In the genomic region with DNA sequence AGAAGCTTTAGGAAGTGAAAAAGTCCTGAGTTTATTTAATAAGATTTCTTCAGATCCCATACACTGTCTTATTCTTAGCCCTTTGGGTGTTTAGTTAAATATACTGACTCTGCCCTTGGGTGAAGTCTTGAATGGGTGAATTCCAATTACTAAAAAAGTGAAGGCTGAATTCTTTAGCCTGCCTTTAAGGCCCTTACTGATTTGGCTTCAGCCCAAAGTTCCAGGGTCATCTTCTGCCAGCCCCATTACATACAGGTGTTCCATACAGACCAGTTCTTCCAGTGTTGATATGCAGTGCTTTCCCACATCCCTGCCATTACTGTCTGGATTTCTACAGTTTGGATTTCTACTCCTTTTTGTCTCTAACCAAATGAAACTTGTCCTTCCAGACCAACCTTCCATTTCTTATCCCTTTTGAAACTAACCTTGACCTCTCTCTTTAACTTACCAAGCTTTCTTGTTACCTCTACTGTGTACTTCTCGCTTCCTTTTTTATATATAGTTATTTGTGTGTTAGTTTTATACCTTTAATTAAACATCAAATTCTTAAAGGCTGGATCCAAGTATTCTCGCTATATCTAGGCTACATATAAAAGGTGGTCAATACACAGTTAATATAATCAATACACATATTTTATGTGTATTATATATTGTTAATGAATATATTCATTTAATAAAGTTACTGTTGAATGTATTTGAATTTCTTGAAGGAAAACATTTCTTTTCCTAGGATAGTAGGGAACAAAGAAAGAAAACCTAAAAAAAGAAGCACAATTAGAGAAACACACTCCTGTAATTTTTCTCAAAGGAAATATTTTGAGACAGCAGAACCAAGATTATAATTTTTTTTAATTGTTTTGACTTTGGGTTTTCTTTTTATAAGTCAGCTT, we compare ENCODE assay signal across 8 cellular contexts. TPM values are rescaled to one million over a fixed set of nuclear protein-coding genes. Genes with fewer than 3 reads are reported as not detected.
DNase-seq lines count a peak whose midpoint lies in the region; ATAC-seq and TF ChIP-seq lines count a peak whose summit lies in the region.

No MANE protein-coding gene starts in this region.

- POLR2A ChIA-PET in activated CD4-positive, alpha-beta memory T cell treated with anti-CD3 and anti-CD28 coated beads for 36 hours (lab: Charles Lee): interaction anchor here (1.6 to 9.2 kb wide), 6 partner anchors 12 to 85 kb away, joined by 3 to 109 read pairs (median 10); partner anchors contain the start of gene MBNL1

- peak overlapping the region in 5 of 11 experiments; percentile 8 to 43 (median 32); a peak in 5 of 22 replicates for H3K9ac ChIP-seq in BLaER1 treated with 17β-estradiol and CSF1 and Interleukin-3, amounts not matched to agents 10 nM and 100 nM

- H3K9me3 Mint-ChIP-seq in activated CD4-positive, alpha-beta memory T cell treated with anti-CD3 and anti-CD28 coated beads for 36 hours: no peaks in the 10 kb centered on the region

- no peak for TF ChIP-seq CTCF in lower lobe of right lung (IDR thresholded peaks at IDR 0.05)

- peak overlapping the region; percentile 72 for H3K27ac Mint-ChIP-seq in activated CD4-positive, alpha-beta memory T cell treated with anti-CD3 and anti-CD28 coated beads for 36 hours

- peak; percentile 28 for ATAC-seq in GM19463 (IDR thresholded peaks at IDR 0.05; ENCODE audit: unreplicated experiment)
- ATAC-seq in lower lobe of right lung: peak in 1 of 2 donors; percentile 43
- no peak for ATAC-seq in HG03280 (IDR thresholded peaks at IDR 0.05; ENCODE audit: unreplicated experiment)
- no peak for ATAC-seq in GM21515 (IDR thresholded peaks at IDR 0.05; ENCODE audit: unreplicated experiment)

- peaks cover 6% of the 10 kb centered on the region for H3K36me3 Mint-ChIP-seq in activated CD4-positive, alpha-beta memory T cell treated with anti-CD3 and anti-CD28 coated beads for 36 hours

- H3K4me3 Mint-ChIP-seq in activated CD4-positive, alpha-beta memory T cell treated with anti-CD3 and anti-CD28 coated beads for 36 hours: peak overlapping the region; percentile 56

- CTCF ChIA-PET in activated CD4-positive, alpha-beta memory T cell treated with anti-CD3 and anti-CD28 coated beads for 36 hours (lab: Charles Lee): interaction anchor here (0.7 to 1.7 kb wide), 7 partner anchors 8 to 212 kb away, joined by 3 to 4 read pairs (median 3); partner anchors contain the start of gene MBNL1

- intact Hi-C loops in activated CD4-positive, alpha-beta memory T cell treated with anti-CD3 and anti-CD28 coated beads for 36 hours (cut with micrococcal nuclease): loop anchor here (2.0 kb wide), 2 partner anchors 13 to 15 kb away; no protein-coding TSS in a partner anchor
- intact Hi-C loops in lower lobe of right lung (cut with DNase I): no loop called here

- H3K27me3 Mint-ChIP-seq in activated CD4-positive, alpha-beta memory T cell treated with anti-CD3 and anti-CD28 coated beads for 36 hours: no peaks in the 10 kb centered on the region

- H3K4me1 ChIP-seq in BLaER1 treated with 17β-estradiol and CSF1 and Interleukin-3, amounts not matched to agents 10 nM and 100 nM: peaks cover 35 to 76% (median 55%) of the 10 kb centered on the region in 10 experiments
- H3K4me1 ChIP-seq in lower lobe of right lung: peaks cover 87% of the 10 kb centered on the region

- H4K20me1 ChIP-seq in BLaER1 treated with 17β-estradiol and CSF1 and Interleukin-3, amounts not matched to agents 10 nM and 100 nM: peaks cover 58 to 94% (median 88%) of the 10 kb centered on the region in 11 experiments; a peak in 21 of 22 replicates

- peak overlapping the region in 1 of 10 experiments; percentile 39; a peak in 1 of 20 replicates for H3K4me3 ChIP-seq in BLaER1 treated with 17β-estradiol and CSF1 and Interleukin-3, amounts not matched to agents 10 nM and 100 nM
- H3K4me3 ChIP-seq in lower lobe of right lung: no peak overlapping the region

- H3K27me3 ChIP-seq in BLaER1 treated with 17β-estradiol and CSF1 and Interleukin-3, amounts not matched to agents 10 nM and 100 nM: no peaks in the 10 kb centered on the region
- H3K27me3 ChIP-seq in lower lobe of right lung (ENCODE audit: low read depth): no peaks in the 10 kb centered on the region

- peak overlapping the region; percentile 1 to 55 (median 34); a peak in 17 of 22 replicates for H3K27ac ChIP-seq in BLaER1 treated with 17β-estradiol and CSF1 and Interleukin-3, amounts not matched to agents 10 nM and 100 nM
- peak overlapping the region; percentile 9 for H3K27ac ChIP-seq in lower lobe of right lung

- peaks cover 0 to 21% (median 0%) of the 10 kb centered on the region in 11 experiments; a peak in 6 of 22 replicates for H3K36me3 ChIP-seq in BLaER1 treated with 17β-estradiol and CSF1 and Interleukin-3, amounts not matched to agents 10 nM and 100 nM
- no peaks in the 10 kb centered on the region for H3K36me3 ChIP-seq in lower lobe of right lung

- H3K4me1 Mint-ChIP-seq in activated CD4-positive, alpha-beta memory T cell treated with anti-CD3 and anti-CD28 coated beads for 36 hours (ENCODE audit: low read depth): peaks cover 76% of the 10 kb centered on the region

- peak overlapping the region; percentile 42 to 85 (median 63) for H3K4me2 ChIP-seq in BLaER1 treated with 17β-estradiol and CSF1 and Interleukin-3, amounts not matched to agents 10 nM and 100 nM

- H3K9me3 ChIP-seq in BLaER1 treated with 17β-estradiol and CSF1 and Interleukin-3, amounts not matched to agents 10 nM and 100 nM (replicated peaks in 1 of 11): peaks cover 0 to 10% (median 0%) of the 10 kb centered on the region in 11 experiments; a peak in 4 of 22 replicates
- no peaks in the 10 kb centered on the region for H3K9me3 ChIP-seq in lower lobe of right lung

- DNase-seq in activated CD4-positive, alpha-beta memory T cell treated with anti-CD3 and anti-CD28 coated beads for 36 hours: no peak
- DNase-seq in lower lobe of right lung (no peak), NOMO-1 treated with DMSO at 0.1 percent for 48 hours (lab: John Stamatoyannopoulos, UW; ENCODE audit: unreplicated experiment) (no peak), OCI-M2 (lab: John Stamatoyannopoulos, UW; ENCODE audit: unreplicated experiment) (no peak)

RNA-seq across cellular contexts. Expression of gene MBNL1, which starts 15.0 kb away (rescaled TPM):
- total RNA-seq in activated CD4-positive, alpha-beta memory T cell treated with anti-CD3 and anti-CD28 coated beads for 36 hours: 100 to 1,000 TPM; 290 to 302 TPM
- total RNA-seq in lower lobe of right lung: 235 TPM
